In the genomic region with DNA sequence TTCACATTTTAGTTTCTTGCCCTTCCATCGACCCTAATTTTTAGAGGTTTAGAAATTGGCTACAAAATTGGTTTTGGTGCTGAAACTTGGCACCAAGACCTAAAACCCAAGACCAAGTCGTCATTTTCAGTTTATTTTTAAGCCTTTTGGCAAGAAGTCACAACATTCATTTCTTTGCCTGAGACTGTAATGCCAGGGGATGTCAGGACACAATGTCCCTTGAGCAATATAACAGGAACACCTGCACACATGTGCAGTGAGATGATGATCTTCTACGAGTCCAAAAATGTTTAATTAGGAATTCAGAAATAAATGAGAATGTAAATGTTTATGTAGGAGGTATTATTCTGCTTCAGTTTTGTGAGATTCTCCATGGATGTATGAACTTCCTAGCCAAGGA, we compare ENCODE assay signal across 17 cellular contexts.
A peak's percentile ranks its signal among the peaks of the same experiment; 100 is the strongest.
DNase-seq lines count a peak whose midpoint lies in the region; ATAC-seq and TF ChIP-seq lines count a peak whose summit lies in the region.
"Had no signal": no experiment of that assay in that cellular context is flagged by ENCODE, and none has a peak within 500 bp of the region (broad histone marks: within the 10 kb centered on the region; RNA-seq: fewer than 3 reads in every experiment).

No MANE protein-coding gene starts in this region.

- TF ChIP-seq EP300 in gastroesophageal sphincter (IDR thresholded peaks at IDR 0.05) (peak; percentile 57), suprapubic skin (IDR thresholded peaks at IDR 0.05) (peak; percentile 91)

- H3K36me3 ChIP-seq in right atrium auricular region (no peaks in the 10 kb centered on the region), gastroesophageal sphincter (no peaks in the 10 kb centered on the region), suprapubic skin (no peaks in the 10 kb centered on the region), breast epithelium (no peaks in the 10 kb centered on the region)
- H3K36me3 ChIP-seq: BLaER1 treated with 17β-estradiol and CSF1 and Interleukin-3, amounts not matched to agents 10 nM and 100 nM; HAP-1 had no signal

- WGBS in gastroesophageal sphincter (ENCODE audit: low coverage in 1 of 2), 2 donors, result 9 to 13% methylated on average over 3 of the region's 3 CpGs
- 30% methylated on average over 3 of the region's 3 CpGs for WGBS in suprapubic skin

- intact Hi-C loops in Right ventricle myocardium superior (cut with DNase I), result no loop called here
- intact Hi-C loops in breast epithelium (cut with DNase I; ENCODE audit: low total_unique reads), result no loop called here

- H3K4me1 ChIP-seq in right atrium auricular region (no peaks in the 10 kb centered on the region), gastroesophageal sphincter (peaks cover 0 to 18% (median 0%) of the 10 kb centered on the region in 3 donors), suprapubic skin (no peaks in the 10 kb centered on the region), breast epithelium (no peaks in the 10 kb centered on the region)
- H3K4me1 ChIP-seq: BLaER1 treated with 17β-estradiol and CSF1 and Interleukin-3, amounts not matched to agents 10 nM and 100 nM; HAP-1 had no signal

- no peaks in the 10 kb centered on the region for H3K27me3 ChIP-seq in right atrium auricular region
- H3K27me3 ChIP-seq in gastroesophageal sphincter, result no peaks in the 10 kb centered on the region
- H3K27me3 ChIP-seq in suprapubic skin, result no peaks in the 10 kb centered on the region
- no peaks in the 10 kb centered on the region for H3K27me3 ChIP-seq in breast epithelium
- H3K27me3 ChIP-seq: BLaER1 treated with 17β-estradiol and CSF1 and Interleukin-3, amounts not matched to agents 10 nM and 100 nM had no signal

- H3K4me3 ChIP-seq in right atrium auricular region, result no peak overlapping the region
- no peak overlapping the region for H3K4me3 ChIP-seq in gastroesophageal sphincter
- H3K4me3 ChIP-seq in suprapubic skin, result no peak overlapping the region
- H3K4me3 ChIP-seq in breast epithelium, result no peak overlapping the region
- H3K4me3 ChIP-seq: BLaER1 treated with 17β-estradiol and CSF1 and Interleukin-3, amounts not matched to agents 10 nM and 100 nM; HAP-1 had no signal

- TF ChIP-seq CTCF in right atrium auricular region (IDR thresholded peaks at IDR 0.05) (no peak), gastroesophageal sphincter (IDR thresholded peaks at IDR 0.05) (no peak), suprapubic skin (IDR thresholded peaks at IDR 0.05) (no peak), breast epithelium (IDR thresholded peaks at IDR 0.05) (no peak)

- DNase-seq in Right ventricle myocardium superior (no peak), right atrium auricular region (ENCODE audit: low spot score) (no peak), astrocyte of the hippocampus (ENCODE audit: low read depth, low spot score) (peak; percentile 6), suprapubic skin (ENCODE audit: low spot score in 2 of 2) (no peak), RPMI8226 (no peak), breast epithelium (ENCODE audit: low spot score in 2 of 2) (no peak)
- no peak for DNase-seq in effector CD4-positive, alpha-beta T cell
- DNase-seq: 8988T; Calu3; CD8-positive, alpha-beta T cell; DMS79 treated with DMSO at 0.1 percent for 48 hours; GF-D8; IMR-90 had no signal

- H3K27ac ChIP-seq in right atrium auricular region (no peak overlapping the region), gastroesophageal sphincter (peak overlapping the region; percentile 54 to 70 (median 68)), suprapubic skin (no peak overlapping the region), breast epithelium (no peak overlapping the region)
- H3K27ac ChIP-seq: BLaER1 treated with 17β-estradiol and CSF1 and Interleukin-3, amounts not matched to agents 10 nM and 100 nM; HL-60 had no signal

- H3K9me3 ChIP-seq in right atrium auricular region, result no peaks in the 10 kb centered on the region
- H3K9me3 ChIP-seq in gastroesophageal sphincter, result no peaks in the 10 kb centered on the region
- H3K9me3 ChIP-seq in suprapubic skin, result no peaks in the 10 kb centered on the region
- H3K9me3 ChIP-seq in breast epithelium, result no peaks in the 10 kb centered on the region
- H3K9me3 ChIP-seq: BLaER1 treated with 17β-estradiol and CSF1 and Interleukin-3, amounts not matched to agents 10 nM and 100 nM; HAP-1 had no signal

- no peak for TF ChIP-seq POLR2A in gastroesophageal sphincter (IDR thresholded peaks at IDR 0.05)
- TF ChIP-seq POLR2A in suprapubic skin (IDR thresholded peaks at IDR 0.05), result no peak
- no peak for TF ChIP-seq POLR2A in breast epithelium (IDR thresholded peaks at IDR 0.05)

- ATAC-seq in Right ventricle myocardium superior (ENCODE audit: poor library complexity) (peak; percentile 59), gastroesophageal sphincter (peak; percentile 90)
- ATAC-seq: CD8-positive, alpha-beta T cell had no signal

Comparison
In these comparisons a context has a peak if more than half of its experiments do, and no peak if none do; other contexts are left out.
1. H3K27ac ChIP-seq: peak in gastroesophageal sphincter (4 of 4); none in right atrium auricular region (0 of 2), suprapubic skin (single experiment) and breast epithelium (0 of 2).